ENCODE assay signal across 8 cellular contexts in genomic region chr5:61319388-61320146, GRCh38. TPM values are rescaled to one million over a fixed set of nuclear protein-coding genes. Genes with fewer than 3 reads are reported as not detected.
DNase-seq lines count a peak whose midpoint lies in the region; ATAC-seq, FAIRE-seq and TF ChIP-seq lines count a peak whose summit lies in the region.

No MANE protein-coding gene starts in this region.

- no peaks in the 10 kb centered on the region for H3K9me3 ChIP-seq in sigmoid colon

- intact Hi-C loops in sigmoid colon (cut with DNase I) = no loop called here

- peaks cover 0 to 19% (median 16%) of the 10 kb centered on the region in 4 donors for H3K4me1 ChIP-seq in sigmoid colon

- TF ChIP-seq EP300 in sigmoid colon (IDR thresholded peaks at IDR 0.05) = no peak

- FAIRE-seq in D721Med (lab: Jason Lieb, UNC) = no peak

- H3K27me3 ChIP-seq in sigmoid colon = no peaks in the 10 kb centered on the region

- H3K4me3 ChIP-seq in fibroblast of pulmonary artery (replicated peaks; ENCODE audit: low read depth, low read length) (no peak overlapping the region), sigmoid colon (no peak overlapping the region)

- TF ChIP-seq CTCF in fibroblast of pulmonary artery (IDR thresholded peaks at IDR 0.05; ENCODE audit: low read length, missing control alignments) (no peak), sigmoid colon (IDR thresholded peaks at IDR 0.05) (no peak), D721Med (IDR thresholded peaks at IDR 0.05; ENCODE audit: insufficient read depth, missing control alignments) (no peak)

- 25 to 35% methylated on average over 9 of the region's 9 CpGs for WGBS in sigmoid colon, 2 donors

- DNase-seq in NCI-H1048 (lab: John Stamatoyannopoulos, UW) (peak; percentile 24), fibroblast of pulmonary artery (ENCODE audit: low read depth) (peak; percentile 49), sigmoid colon (no peak), NCI-H2196 (lab: John Stamatoyannopoulos, UW; ENCODE audit: unreplicated experiment) (no peak), D721Med (ENCODE audit: insufficient read length, low spot score) (no peak)
- DNase-seq in activated CD4-positive, alpha-beta T cell treated with anti-CD3 and anti-CD28 coated beads for 4 hours = no peak

- H3K36me3 ChIP-seq in sigmoid colon = no peaks in the 10 kb centered on the region

- TF ChIP-seq POLR2A in sigmoid colon (IDR thresholded peaks at IDR 0.05) = no peak

- H3K27ac ChIP-seq in sigmoid colon = peak overlapping the region; percentile 17 to 54 (median 36)

- ATAC-seq in GM18873 (IDR thresholded peaks at IDR 0.05; ENCODE audit: low FRiP score, unreplicated experiment) (peak; percentile 99), HG02588 (IDR thresholded peaks at IDR 0.05; ENCODE audit: unreplicated experiment) (peak; percentile 99)

RNA-seq across cellular contexts. Expression of gene ZSWIM6, which starts 12.5 kb away (rescaled TPM):
- 10 to 100 TPM; 11.3 to 17.7 (median 13.3) TPM for total RNA-seq in sigmoid colon
- polyA plus RNA-seq in sigmoid colon = 1 to 10 TPM; 4.2 to 6.7 (median 5.8) TPM

Comparison
In these comparisons a context has a peak if more than half of its experiments do, and no peak if none do; other contexts are left out.
1. DNase-seq: peak in NCI-H1048 (single experiment) and fibroblast of pulmonary artery (single experiment); none in sigmoid colon (single experiment), NCI-H2196 (single experiment), D721Med (single experiment) and activated CD4-positive, alpha-beta T cell treated with anti-CD3 and anti-CD28 coated beads for 4 hours (0 of 2).